Comparison of ENCODE assay signal across 28 cellular contexts in genomic region chr5:7186818-7187217, GRCh38.
"Had no signal": no experiment of that assay in that cellular context is flagged by ENCODE, and none has a peak within 500 bp of the region (broad histone marks: within the 10 kb centered on the region; RNA-seq: fewer than 3 reads in every experiment).

No MANE protein-coding gene starts in this region.

- DNase-seq: heart right ventricle; islet precursor cell; left cardiac atrium; left lung; lower lobe of right lung; mammary epithelial cell; mesenchymal stem cell; naive B cell; natural killer cell; nucleus accumbens; pancreas; posterior cingulate gyrus; retina; right cardiac atrium; stimulated activated CD4-positive, alpha-beta T cell treated with anti-CD3 and anti-CD28 coated beads, Interleukin-12 subunit alpha, Interleukin-12 subunit beta, amount 100 ng/mL, for 4 hours; stimulated activated CD4-positive, alpha-beta T cell treated with anti-CD3 and anti-CD28 coated beads, Interleukin-15, amount 100 ng/mL, for 24 hours; stimulated activated CD4-positive, alpha-beta T cell treated with anti-CD3 and anti-CD28 coated beads, Interleukin-2, amount 100 ng/mL, for 24 hours; stimulated activated CD4-positive, alpha-beta T cell treated with anti-CD3 and anti-CD28 coated beads, Interleukin-4, amount 100 ng/mL, for 1 hour; stimulated activated naive B cell treated with anti-CD40 and anti-IgM and Interleukin-4, amounts not matched to agents 10 μg/mL and 1 μg/mL and 100 μg/mL, for 72 hours; stimulated activated naive CD8-positive, alpha-beta T cell treated with anti-CD3 and anti-CD28 coated beads, Interleukin-15, Interleukin-2, amounts not matched to agents 100 U/mL and 50 U/mL, for 24 hours; stomach; testis; thyroid gland; transverse colon; upper lobe of right lung had no signal

- H3K4me1 ChIP-seq: heart right ventricle, left lung, lower lobe of right lung, prostate gland, stomach, thyroid gland, upper lobe of right lung had no signal

- H3K27ac ChIP-seq: heart right ventricle, hepatocyte, left lung, lower lobe of right lung, pancreas, prostate gland, skin epidermis, stomach, testis, thyroid gland, transverse colon, upper lobe of right lung had no signal

- H3K27me3 ChIP-seq: heart right ventricle, hepatocyte, left lung, pancreas, stomach, testis, thyroid gland, transverse colon, upper lobe of right lung had no signal

- H3K4me3 ChIP-seq: heart right ventricle, hepatocyte, left lung, lower lobe of right lung, pancreas, prostate gland, skin epidermis, stomach, testis, thyroid gland, transverse colon, upper lobe of right lung had no signal

- H3K79me2 ChIP-seq: hepatocyte had no signal

- H3K4me2 ChIP-seq: hepatocyte had no signal

- H3K36me3 ChIP-seq: heart right ventricle, left lung, lower lobe of right lung, pancreas, prostate gland, stomach, thyroid gland, transverse colon, upper lobe of right lung had no signal
